Comparison of ENCODE assay signal across 1 cellular context in the genomic region with DNA sequence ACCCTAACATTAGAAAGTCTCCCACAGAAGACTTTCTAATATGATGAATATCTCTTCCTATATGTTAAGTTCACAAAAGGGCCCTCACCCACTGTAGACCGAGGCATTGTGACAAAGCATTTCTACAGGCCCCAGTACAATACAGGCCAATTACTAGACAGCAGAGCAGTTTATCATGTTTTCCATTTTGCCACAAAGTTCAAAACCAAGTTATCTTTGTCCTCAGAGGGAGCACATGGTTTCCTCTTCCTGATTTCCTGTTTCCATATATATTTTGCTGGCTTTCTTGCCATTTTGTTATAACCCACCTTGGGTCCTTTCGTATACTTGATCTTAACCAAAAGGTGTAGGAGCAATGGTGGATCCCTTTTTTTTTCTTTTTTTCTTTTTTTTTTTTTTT.
TF ChIP-seq lines count a peak whose summit lies in the region.

No MANE protein-coding gene starts in this region.

TF ChIP-seq in K562, 482 proteins besides CTCF, POLR2A, EP300 and RAD21 (continues in another document):
- TF ChIP-seq, protein P1, sequence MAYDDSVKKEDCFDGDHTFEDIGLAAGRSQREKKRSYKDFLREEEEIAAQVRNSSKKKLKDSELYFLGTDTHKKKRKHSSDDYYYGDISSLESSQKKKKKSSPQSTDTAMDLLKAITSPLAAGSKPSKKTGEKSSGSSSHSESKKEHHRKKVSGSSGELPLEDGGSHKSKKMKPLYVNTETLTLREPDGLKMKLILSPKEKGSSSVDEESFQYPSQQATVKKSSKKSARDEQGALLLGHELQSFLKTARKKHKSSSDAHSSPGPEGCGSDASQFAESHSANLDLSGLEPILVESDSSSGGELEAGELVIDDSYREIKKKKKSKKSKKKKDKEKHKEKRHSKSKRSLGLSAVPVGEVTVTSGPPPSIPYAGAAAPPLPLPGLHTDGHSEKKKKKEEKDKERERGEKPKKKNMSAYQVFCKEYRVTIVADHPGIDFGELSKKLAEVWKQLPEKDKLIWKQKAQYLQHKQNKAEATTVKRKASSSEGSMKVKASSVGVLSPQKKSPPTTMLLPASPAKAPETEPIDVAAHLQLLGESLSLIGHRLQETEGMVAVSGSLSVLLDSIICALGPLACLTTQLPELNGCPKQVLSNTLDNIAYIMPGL (CRISPR knock-in tag; IDR thresholded peaks at IDR 0.05): no peak
- no peak for TF ChIP-seq MTA1 (IDR thresholded peaks at IDR 0.05; ENCODE audit: borderline replicate concordance)
- no peak for TF ChIP-seq GATA2 (CRISPR knock-in tag; IDR thresholded peaks at IDR 0.05)
- no peak for TF ChIP-seq MBD2 (IDR thresholded peaks at IDR 0.05; ENCODE audit: borderline replicate concordance, low read depth)
- TF ChIP-seq DMBX1 (CRISPR knock-in tag; IDR thresholded peaks at IDR 0.05; ENCODE audit: borderline replicate concordance): peak; percentile 70; the same call in 1 of the 2 replicates
- TF ChIP-seq HEY1 (CRISPR knock-in tag; IDR thresholded peaks at IDR 0.05; ENCODE audit: borderline replicate concordance): no peak
- no peak for TF ChIP-seq GTF2E2 (tag; IDR thresholded peaks at IDR 0.05)
- TF ChIP-seq, protein P2, sequence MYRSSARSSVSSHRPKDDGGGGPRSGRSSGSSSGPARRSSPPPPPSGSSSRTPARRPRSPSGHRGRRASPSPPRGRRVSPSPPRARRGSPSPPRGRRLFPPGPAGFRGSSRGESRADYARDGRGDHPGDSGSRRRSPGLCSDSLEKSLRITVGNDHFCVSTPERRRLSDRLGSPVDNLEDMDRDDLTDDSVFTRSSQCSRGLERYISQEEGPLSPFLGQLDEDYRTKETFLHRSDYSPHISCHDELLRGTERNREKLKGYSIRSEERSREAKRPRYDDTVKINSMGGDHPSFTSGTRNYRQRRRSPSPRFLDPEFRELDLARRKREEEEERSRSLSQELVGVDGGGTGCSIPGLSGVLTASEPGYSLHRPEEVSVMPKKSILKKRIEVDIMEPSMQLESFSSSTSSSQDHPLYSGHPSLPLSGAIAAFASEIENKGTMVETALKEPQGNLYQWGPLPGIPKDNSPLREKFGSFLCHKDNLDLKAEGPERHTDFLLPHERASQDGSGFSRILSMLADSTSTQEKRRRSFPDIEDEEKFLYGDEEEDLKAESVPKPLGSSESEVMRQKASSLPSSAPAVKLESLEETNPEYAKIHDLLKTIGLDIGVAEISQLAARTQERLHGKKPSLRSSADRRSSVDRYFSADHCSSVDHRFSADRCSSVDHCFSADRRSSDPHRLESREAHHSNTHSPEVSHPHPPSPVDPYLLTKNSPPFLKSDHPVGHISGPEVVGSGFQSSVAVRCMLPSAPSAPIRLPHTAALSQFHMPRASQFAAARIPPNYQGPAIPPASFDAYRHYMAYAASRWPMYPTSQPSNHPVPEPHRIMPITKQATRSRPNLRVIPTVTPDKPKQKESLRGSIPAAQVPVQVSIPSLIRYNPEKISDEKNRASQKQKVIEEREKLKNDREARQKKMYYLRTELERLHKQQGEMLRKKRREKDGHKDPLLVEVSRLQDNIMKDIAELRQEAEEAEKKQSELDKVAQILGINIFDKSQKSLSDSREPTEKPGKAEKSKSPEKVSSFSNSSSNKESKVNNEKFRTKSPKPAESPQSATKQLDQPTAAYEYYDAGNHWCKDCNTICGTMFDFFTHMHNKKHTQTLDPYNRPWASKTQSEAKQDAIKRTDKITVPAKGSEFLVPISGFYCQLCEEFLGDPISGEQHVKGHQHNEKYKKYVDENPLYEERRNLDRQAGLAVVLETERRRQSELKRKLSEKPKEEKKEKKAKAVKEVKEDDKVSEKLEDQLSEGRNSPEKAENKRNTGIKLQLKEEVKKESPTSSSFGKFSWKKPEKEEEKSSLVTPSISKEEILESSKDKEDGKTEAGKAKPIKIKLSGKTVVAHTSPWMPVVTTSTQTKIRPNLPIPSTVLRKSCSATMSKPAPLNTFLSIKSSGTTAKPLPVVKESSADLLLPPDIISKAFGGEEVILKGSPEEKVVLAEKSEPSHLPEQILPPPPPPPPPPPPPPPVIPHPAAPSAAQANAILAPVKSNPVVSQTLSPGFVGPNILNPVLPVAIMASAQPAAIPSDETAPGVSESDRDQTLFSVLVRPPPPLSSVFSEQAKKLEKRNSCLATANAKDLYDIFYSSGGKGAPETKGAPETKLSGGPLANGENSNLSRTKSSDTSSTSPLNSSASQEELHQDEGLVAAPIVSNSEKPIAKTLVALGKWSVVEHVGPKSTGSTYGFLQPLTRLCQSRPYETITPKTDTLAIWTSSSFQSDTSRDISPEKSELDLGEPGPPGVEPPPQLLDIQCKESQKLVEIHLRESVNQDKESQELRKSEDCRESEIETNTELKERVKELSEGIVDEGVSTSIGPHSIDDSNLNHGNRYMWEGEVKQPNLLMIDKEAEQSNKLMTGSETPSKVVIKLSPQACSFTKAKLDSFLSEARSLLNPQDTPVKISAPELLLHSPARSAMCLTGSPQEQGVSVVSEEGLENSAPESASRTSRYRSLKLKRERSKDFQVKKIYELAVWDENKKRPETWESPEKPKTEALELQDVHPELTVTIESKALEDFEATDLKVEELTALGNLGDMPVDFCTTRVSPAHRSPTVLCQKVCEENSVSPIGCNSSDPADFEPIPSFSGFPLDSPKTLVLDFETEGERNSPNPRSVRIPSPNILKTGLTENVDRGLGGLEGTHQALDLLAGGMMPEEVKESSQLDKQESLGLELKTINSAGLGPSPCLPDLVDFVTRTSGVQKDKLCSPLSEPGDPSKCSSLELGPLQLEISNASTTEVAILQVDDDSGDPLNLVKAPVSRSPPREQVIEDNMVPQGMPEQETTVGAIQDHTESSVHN (IDR thresholded peaks at IDR 0.05; ENCODE audit: borderline replicate concordance in 1 of 2, low read depth in 1 of 2): no peak
- no peak for TF ChIP-seq GTF2F1 (IDR thresholded peaks at IDR 0.05; ENCODE audit: low read depth, low read length)
- TF ChIP-seq CBX2 (IDR thresholded peaks at IDR 0.05; ENCODE audit: insufficient read depth, low read length, poor library complexity, severe bottlenecking): no peak
- TF ChIP-seq NCOA6 (IDR thresholded peaks at IDR 0.05): no peak
- no peak for TF ChIP-seq BACH1 (tag; IDR thresholded peaks at IDR 0.05)
- TF ChIP-seq, protein P3, sequence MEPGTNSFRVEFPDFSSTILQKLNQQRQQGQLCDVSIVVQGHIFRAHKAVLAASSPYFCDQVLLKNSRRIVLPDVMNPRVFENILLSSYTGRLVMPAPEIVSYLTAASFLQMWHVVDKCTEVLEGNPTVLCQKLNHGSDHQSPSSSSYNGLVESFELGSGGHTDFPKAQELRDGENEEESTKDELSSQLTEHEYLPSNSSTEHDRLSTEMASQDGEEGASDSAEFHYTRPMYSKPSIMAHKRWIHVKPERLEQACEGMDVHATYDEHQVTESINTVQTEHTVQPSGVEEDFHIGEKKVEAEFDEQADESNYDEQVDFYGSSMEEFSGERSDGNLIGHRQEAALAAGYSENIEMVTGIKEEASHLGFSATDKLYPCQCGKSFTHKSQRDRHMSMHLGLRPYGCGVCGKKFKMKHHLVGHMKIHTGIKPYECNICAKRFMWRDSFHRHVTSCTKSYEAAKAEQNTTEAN (CRISPR knock-in tag; IDR thresholded peaks at IDR 0.05): no peak
- no peak for TF ChIP-seq JUND (IDR thresholded peaks at IDR 0.05; ENCODE audit: borderline replicate concordance, low read depth, low read length)
- TF ChIP-seq JUND (tag; IDR thresholded peaks at IDR 0.05; ENCODE audit: borderline replicate concordance, low read depth, low read length): peak; percentile 35; the same call in 1 of the 3 replicates
- TF ChIP-seq, protein P4, sequence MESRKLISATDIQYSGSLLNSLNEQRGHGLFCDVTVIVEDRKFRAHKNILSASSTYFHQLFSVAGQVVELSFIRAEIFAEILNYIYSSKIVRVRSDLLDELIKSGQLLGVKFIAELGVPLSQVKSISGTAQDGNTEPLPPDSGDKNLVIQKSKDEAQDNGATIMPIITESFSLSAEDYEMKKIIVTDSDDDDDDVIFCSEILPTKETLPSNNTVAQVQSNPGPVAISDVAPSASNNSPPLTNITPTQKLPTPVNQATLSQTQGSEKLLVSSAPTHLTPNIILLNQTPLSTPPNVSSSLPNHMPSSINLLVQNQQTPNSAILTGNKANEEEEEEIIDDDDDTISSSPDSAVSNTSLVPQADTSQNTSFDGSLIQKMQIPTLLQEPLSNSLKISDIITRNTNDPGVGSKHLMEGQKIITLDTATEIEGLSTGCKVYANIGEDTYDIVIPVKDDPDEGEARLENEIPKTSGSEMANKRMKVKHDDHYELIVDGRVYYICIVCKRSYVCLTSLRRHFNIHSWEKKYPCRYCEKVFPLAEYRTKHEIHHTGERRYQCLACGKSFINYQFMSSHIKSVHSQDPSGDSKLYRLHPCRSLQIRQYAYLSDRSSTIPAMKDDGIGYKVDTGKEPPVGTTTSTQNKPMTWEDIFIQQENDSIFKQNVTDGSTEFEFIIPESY (CRISPR knock-in tag; IDR thresholded peaks at IDR 0.05): no peak
- no peak for TF ChIP-seq ZNF354B (CRISPR knock-in tag; IDR thresholded peaks at IDR 0.05)
- TF ChIP-seq, protein P5, sequence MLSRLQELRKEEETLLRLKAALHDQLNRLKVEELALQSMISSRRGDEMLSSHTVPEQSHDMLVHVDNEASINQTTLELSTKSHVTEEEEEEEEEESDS (CRISPR knock-in tag; IDR thresholded peaks at IDR 0.05): no peak
- TF ChIP-seq, protein P6, sequence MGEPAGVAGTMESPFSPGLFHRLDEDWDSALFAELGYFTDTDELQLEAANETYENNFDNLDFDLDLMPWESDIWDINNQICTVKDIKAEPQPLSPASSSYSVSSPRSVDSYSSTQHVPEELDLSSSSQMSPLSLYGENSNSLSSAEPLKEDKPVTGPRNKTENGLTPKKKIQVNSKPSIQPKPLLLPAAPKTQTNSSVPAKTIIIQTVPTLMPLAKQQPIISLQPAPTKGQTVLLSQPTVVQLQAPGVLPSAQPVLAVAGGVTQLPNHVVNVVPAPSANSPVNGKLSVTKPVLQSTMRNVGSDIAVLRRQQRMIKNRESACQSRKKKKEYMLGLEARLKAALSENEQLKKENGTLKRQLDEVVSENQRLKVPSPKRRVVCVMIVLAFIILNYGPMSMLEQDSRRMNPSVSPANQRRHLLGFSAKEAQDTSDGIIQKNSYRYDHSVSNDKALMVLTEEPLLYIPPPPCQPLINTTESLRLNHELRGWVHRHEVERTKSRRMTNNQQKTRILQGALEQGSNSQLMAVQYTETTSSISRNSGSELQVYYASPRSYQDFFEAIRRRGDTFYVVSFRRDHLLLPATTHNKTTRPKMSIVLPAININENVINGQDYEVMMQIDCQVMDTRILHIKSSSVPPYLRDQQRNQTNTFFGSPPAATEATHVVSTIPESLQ (CRISPR knock-in tag; IDR thresholded peaks at IDR 0.05): no peak
- 0 out of 2 replicates have a peak, but pooled peaks have one; percentile 30 for TF ChIP-seq DPF2 (IDR thresholded peaks at IDR 0.05)
- TF ChIP-seq SMARCA4 (IDR thresholded peaks at IDR 0.05): no peak
- TF ChIP-seq, protein P7, sequence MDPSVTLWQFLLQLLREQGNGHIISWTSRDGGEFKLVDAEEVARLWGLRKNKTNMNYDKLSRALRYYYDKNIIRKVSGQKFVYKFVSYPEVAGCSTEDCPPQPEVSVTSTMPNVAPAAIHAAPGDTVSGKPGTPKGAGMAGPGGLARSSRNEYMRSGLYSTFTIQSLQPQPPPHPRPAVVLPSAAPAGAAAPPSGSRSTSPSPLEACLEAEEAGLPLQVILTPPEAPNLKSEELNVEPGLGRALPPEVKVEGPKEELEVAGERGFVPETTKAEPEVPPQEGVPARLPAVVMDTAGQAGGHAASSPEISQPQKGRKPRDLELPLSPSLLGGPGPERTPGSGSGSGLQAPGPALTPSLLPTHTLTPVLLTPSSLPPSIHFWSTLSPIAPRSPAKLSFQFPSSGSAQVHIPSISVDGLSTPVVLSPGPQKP (CRISPR knock-in tag; IDR thresholded peaks at IDR 0.05): no peak
- TF ChIP-seq ZSCAN32 (CRISPR knock-in tag; IDR thresholded peaks at IDR 0.05): no peak
- no peak for TF ChIP-seq TGIF2 (CRISPR knock-in tag; IDR thresholded peaks at IDR 0.05)
- no peak for TF ChIP-seq ZNF175 (CRISPR knock-in tag; IDR thresholded peaks at IDR 0.05; ENCODE audit: low read depth)
- TF ChIP-seq ZNF583 (CRISPR knock-in tag; IDR thresholded peaks at IDR 0.05): no peak
- TF ChIP-seq SOX6 (IDR thresholded peaks at IDR 0.05): peak; percentile 53; the same call in 1 of the 2 replicates
- no peak for TF ChIP-seq LCOR (CRISPR knock-in tag; IDR thresholded peaks at IDR 0.05)
- TF ChIP-seq, protein P8, sequence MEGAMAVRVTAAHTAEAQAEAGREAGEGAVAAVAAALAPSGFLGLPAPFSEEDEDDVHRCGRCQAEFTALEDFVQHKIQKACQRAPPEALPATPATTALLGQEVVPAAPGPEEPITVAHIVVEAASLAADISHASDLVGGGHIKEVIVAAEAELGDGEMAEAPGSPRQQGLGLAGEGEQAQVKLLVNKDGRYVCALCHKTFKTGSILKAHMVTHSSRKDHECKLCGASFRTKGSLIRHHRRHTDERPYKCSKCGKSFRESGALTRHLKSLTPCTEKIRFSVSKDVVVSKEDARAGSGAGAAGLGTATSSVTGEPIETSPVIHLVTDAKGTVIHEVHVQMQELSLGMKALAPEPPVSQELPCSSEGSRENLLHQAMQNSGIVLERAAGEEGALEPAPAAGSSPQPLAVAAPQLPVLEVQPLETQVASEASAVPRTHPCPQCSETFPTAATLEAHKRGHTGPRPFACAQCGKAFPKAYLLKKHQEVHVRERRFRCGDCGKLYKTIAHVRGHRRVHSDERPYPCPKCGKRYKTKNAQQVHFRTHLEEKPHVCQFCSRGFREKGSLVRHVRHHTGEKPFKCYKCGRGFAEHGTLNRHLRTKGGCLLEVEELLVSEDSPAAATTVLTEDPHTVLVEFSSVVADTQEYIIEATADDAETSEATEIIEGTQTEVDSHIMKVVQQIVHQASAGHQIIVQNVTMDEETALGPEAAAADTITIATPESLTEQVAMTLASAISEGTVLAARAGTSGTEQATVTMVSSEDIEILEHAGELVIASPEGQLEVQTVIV (CRISPR knock-in tag; IDR thresholded peaks at IDR 0.05; ENCODE audit: borderline replicate concordance): no peak
- TF ChIP-seq CCNT2 (IDR thresholded peaks at IDR 0.05; ENCODE audit: borderline replicate concordance, extremely low read depth, insufficient read length, low read depth, low read length): no peak
- TF ChIP-seq, protein P9, sequence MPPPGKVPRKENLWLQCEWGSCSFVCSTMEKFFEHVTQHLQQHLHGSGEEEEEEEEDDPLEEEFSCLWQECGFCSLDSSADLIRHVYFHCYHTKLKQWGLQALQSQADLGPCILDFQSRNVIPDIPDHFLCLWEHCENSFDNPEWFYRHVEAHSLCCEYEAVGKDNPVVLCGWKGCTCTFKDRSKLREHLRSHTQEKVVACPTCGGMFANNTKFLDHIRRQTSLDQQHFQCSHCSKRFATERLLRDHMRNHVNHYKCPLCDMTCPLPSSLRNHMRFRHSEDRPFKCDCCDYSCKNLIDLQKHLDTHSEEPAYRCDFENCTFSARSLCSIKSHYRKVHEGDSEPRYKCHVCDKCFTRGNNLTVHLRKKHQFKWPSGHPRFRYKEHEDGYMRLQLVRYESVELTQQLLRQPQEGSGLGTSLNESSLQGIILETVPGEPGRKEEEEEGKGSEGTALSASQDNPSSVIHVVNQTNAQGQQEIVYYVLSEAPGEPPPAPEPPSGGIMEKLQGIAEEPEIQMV (tag; conservative IDR thresholded peaks at IDR 0.05; ENCODE audit: low read depth): no peak
- TF ChIP-seq ZNF717 (CRISPR knock-in tag; IDR thresholded peaks at IDR 0.05): no peak
